ENCODE assay signal across 8 cellular contexts in the genomic region with DNA sequence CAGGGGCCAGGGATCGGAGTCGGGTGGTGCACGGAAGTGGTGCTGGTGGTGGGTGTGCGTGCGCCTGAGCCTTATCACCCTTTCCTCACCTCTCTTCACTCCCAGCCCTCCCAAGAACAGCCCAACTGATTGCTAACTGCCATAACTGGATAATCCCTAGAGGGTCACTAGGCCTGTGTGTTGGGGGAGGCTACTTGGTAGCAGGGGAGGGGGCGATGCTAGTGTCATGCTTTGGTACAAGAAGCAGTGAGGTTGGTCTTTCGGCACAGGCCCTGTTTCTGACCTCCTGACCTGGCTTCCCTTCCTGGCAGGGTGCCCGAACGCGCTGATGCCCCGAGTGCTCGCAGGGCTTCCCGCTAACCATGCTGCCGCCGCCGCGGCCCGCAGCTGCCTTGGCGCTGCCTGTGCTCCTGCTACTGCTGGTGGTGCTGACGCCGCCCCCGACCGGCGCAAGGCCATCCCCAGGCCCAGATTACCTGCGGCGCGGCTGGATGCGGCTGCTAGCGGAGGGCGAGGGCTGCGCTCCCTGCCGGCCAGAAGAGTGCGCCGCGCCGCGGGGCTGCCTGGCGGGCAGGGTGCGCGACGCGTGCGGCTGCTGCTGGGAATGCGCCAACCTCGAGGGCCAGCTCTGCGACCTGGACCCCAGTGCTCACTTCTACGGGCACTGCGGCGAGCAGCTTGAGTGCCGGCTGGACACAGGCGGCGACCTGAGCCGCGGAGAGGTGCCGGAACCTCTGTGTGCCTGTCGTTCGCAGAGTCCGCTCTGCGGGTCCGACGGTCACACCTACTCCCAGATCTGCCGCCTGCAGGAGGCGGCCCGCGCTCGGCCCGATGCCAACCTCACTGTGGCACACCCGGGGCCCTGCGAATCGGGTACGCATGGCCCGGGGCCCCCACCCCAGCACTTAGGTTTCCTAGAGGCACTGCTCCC. TPM values are rescaled to one million over a fixed set of nuclear protein-coding genes. Genes with fewer than 3 reads are reported as not detected.
DNase-seq lines count a peak whose midpoint lies in the region; ATAC-seq and TF ChIP-seq lines count a peak whose summit lies in the region.

No MANE protein-coding gene starts in this region.

- TF ChIP-seq CTCF in suprapubic skin (IDR thresholded peaks at IDR 0.05): peak; percentile 5 to 57

- H3K4me1 ChIP-seq in suprapubic skin: peaks cover 63% of the 10 kb centered on the region

- H3K4me3 ChIP-seq in suprapubic skin: peak overlapping the region; percentile 66

- DNase-seq in NCI-H345 (lab: John Stamatoyannopoulos, UW) (peak; percentile 47), NCI-H345 treated with DMSO at 0.1 percent for 48 hours (lab: John Stamatoyannopoulos, UW; ENCODE audit: unreplicated experiment) (no peak), NCI-H1092 treated with DMSO at 0.1 percent for 48 hours (lab: John Stamatoyannopoulos, UW) (peak; percentile 65), ecto neural progenitor cell (ENCODE audit: low spot score) (peak; percentile 88), mucosa of gallbladder (ENCODE audit: low spot score) (peak; percentile 34), suprapubic skin (ENCODE audit: low spot score in 2 of 2) (peak in 1 of 2 donors; percentile 76)

- ATAC-seq in activated CD4-positive, CD25-positive, alpha-beta regulatory T cell treated with anti-CD3 and anti-CD28 coated beads, Interleukin-2, amount 50 U/mL, for 24 hours: peak; percentile 36 to 46
- no peak for ATAC-seq in GM19397 (IDR thresholded peaks at IDR 0.05; ENCODE audit: unreplicated experiment)

- H3K27ac ChIP-seq in suprapubic skin: peak overlapping the region; percentile 89

- 16% methylated on average over 15 of the region's 72 CpGs for WGBS in suprapubic skin

- no peak for TF ChIP-seq POLR2A in suprapubic skin (IDR thresholded peaks at IDR 0.05)

- no peaks in the 10 kb centered on the region for H3K36me3 ChIP-seq in suprapubic skin

- no peak for TF ChIP-seq EP300 in suprapubic skin (IDR thresholded peaks at IDR 0.05)

- peaks cover 15% of the 10 kb centered on the region for H3K27me3 ChIP-seq in suprapubic skin

- no peaks in the 10 kb centered on the region for H3K9me3 ChIP-seq in suprapubic skin

RNA-seq across cellular contexts. Expression of gene KAZALD1, which starts 0.7 kb away (rescaled TPM):
- 3.8 TPM for total RNA-seq in mucosa of gallbladder
- 1 to 10 TPM; 1.6 to 4.2 (median 2.5) TPM for total RNA-seq in suprapubic skin

RNA-seq across cellular contexts. Expression of gene SFXN3, which starts 31.5 kb away (rescaled TPM):
- total RNA-seq in mucosa of gallbladder (75.9 TPM), suprapubic skin (100 to 1,000 TPM in 1 of 4 donors, 10 to 100 TPM in 3; 57.6 to 296 (median 74.3) TPM)

RNA-seq across cellular contexts. Expression of gene PDZD7, which starts 31.6 kb away (rescaled TPM):
- 5.3 TPM for total RNA-seq in mucosa of gallbladder
- total RNA-seq in suprapubic skin: 1 to 10 TPM; 1.2 to 6.0 (median 1.8) TPM
